In genomic region chr21:44732263-44732662, GRCh38 we compare ENCODE assay signal across 23 cellular contexts. TPM values are rescaled to one million over a fixed set of nuclear protein-coding genes. Genes with fewer than 3 reads are reported as not detected.
"Had no signal": no experiment of that assay in that cellular context is flagged by ENCODE, and none has a peak within 500 bp of the region (broad histone marks: within the 10 kb centered on the region; RNA-seq: fewer than 3 reads in every experiment).

No MANE protein-coding gene starts in this region.

- H3K9me3 ChIP-seq: SJSA1 had no signal

- ATAC-seq: activated CD4-positive, alpha-beta T cell treated with anti-CD3 and anti-CD28 coated beads for 36 hours; activated CD8-positive, alpha-beta T cell treated with anti-CD3 and anti-CD28 coated beads, Interleukin-2, amount 10 ng/mL, durations not matched to agents 7 days and 5 days; activated naive CD4-positive, alpha-beta T cell treated with anti-CD3 and anti-CD28 coated beads, Interleukin-2, amount 50 U/mL, for 72 hours; activated naive CD8-positive, alpha-beta T cell treated with anti-CD3 and anti-CD28 coated beads, Interleukin-2, amount 50 U/mL, for 24 hours; body of pancreas; T-cell had no signal

- H3K27ac ChIP-seq: ascending aorta, body of pancreas, SJSA1, VCaP had no signal

- FAIRE-seq: bronchial epithelial cell, RCC 7860 had no signal

- H3K4me3 ChIP-seq: ascending aorta, body of pancreas, SJSA1 had no signal

- DNase-seq: activated CD4-positive, alpha-beta T cell treated with anti-CD3 and anti-CD28 coated beads for 36 hours; activated CD8-positive, alpha-beta memory T cell treated with anti-CD3 and anti-CD28 coated beads, Interleukin-2, amount 50 U/mL, for 48 hours; activated CD8-positive, alpha-beta T cell treated with anti-CD3 and anti-CD28 coated beads, Interleukin-2, amount 10 ng/mL, durations not matched to agents 7 days and 5 days; activated naive CD4-positive, alpha-beta T cell treated with Interleukin-2 at 50 U/mL for 16 hours; activated naive CD8-positive, alpha-beta T cell treated with anti-CD3 and anti-CD28 coated beads, Interleukin-2, amount 50 U/mL, for 24 hours; activated T-cell treated with anti-CD3 and anti-CD28 coated beads, Interleukin-2, amount 50 U/mL, for 1 hour; amniotic stem cell; body of pancreas; NCI-H1105 treated with DMSO at 0.1 percent for 48 hours; NCI-H1436 treated with DMSO at 0.1 percent for 48 hours; NCI-H187; NCI-H2081; NCI-H510A treated with DMSO at 0.1 percent for 48 hours; SHP77; T-cell had no signal

- H3K4me1 ChIP-seq: ascending aorta, body of pancreas, SJSA1 had no signal

- H3K36me3 ChIP-seq: ascending aorta, SJSA1 had no signal

- H3K27me3 ChIP-seq: ascending aorta, body of pancreas had no signal

RNA-seq across cellular contexts. Expression of gene TSPEAR, which starts 20.9 kb away (rescaled TPM):
- total RNA-seq: activated CD4-positive, alpha-beta T cell treated with anti-CD3 and anti-CD28 coated beads for 36 hours; activated CD8-positive, alpha-beta T cell treated with anti-CD3 and anti-CD28 coated beads, Interleukin-2, amount 10 ng/mL, durations not matched to agents 7 days and 5 days; activated naive CD4-positive, alpha-beta T cell treated with anti-CD3 and anti-CD28 coated beads, Interleukin-2, amount 50 U/mL, for 72 hours; ascending aorta; bronchial epithelial cell; SJSA1; T-cell; T-helper 2 cell treated with Interferon-gamma antibody and Interleukin-4, amounts not matched to agents 100 ng/mL and 5 ng/mL, for 36 hours had no signal

RNA-seq across cellular contexts. Expression of gene KRTAP10-12, which starts 35.3 kb away (rescaled TPM):
- total RNA-seq: activated CD4-positive, alpha-beta T cell treated with anti-CD3 and anti-CD28 coated beads for 36 hours; activated CD8-positive, alpha-beta T cell treated with anti-CD3 and anti-CD28 coated beads, Interleukin-2, amount 10 ng/mL, durations not matched to agents 7 days and 5 days; activated naive CD4-positive, alpha-beta T cell treated with anti-CD3 and anti-CD28 coated beads, Interleukin-2, amount 50 U/mL, for 72 hours; ascending aorta; body of pancreas; bronchial epithelial cell; PC-3; SJSA1; T-cell; T-helper 2 cell treated with Interferon-gamma antibody and Interleukin-4, amounts not matched to agents 100 ng/mL and 5 ng/mL, for 36 hours had no signal

RNA-seq across cellular contexts. Expression of gene KRTAP12-1, which starts 50.3 kb away (rescaled TPM):
- total RNA-seq: activated CD4-positive, alpha-beta T cell treated with anti-CD3 and anti-CD28 coated beads for 36 hours; activated CD8-positive, alpha-beta T cell treated with anti-CD3 and anti-CD28 coated beads, Interleukin-2, amount 10 ng/mL, durations not matched to agents 7 days and 5 days; activated naive CD4-positive, alpha-beta T cell treated with anti-CD3 and anti-CD28 coated beads, Interleukin-2, amount 50 U/mL, for 72 hours; ascending aorta; body of pancreas; bronchial epithelial cell; SJSA1; T-cell; T-helper 2 cell treated with Interferon-gamma antibody and Interleukin-4, amounts not matched to agents 100 ng/mL and 5 ng/mL, for 36 hours had no signal
